ENCODE assay signal across 16 cellular contexts in genomic region chr5:40547994-40548575, GRCh38.
"Had no signal": no experiment of that assay in that cellular context is flagged by ENCODE, and none has a peak within 500 bp of the region (broad histone marks: within the 10 kb centered on the region; RNA-seq: fewer than 3 reads in every experiment).

No MANE protein-coding gene starts in this region.

- H3K4me3 ChIP-seq: esophagus muscularis mucosa, lung, smooth muscle cell, upper lobe of right lung had no signal

- H3K27me3 ChIP-seq: esophagus muscularis mucosa, upper lobe of right lung had no signal

- H3K36me3 ChIP-seq: esophagus muscularis mucosa, upper lobe of right lung had no signal

- ATAC-seq: activated naive CD4-positive, alpha-beta T cell treated with anti-CD3 and anti-CD28 coated beads, Interleukin-2, amount 50 U/mL, for 72 hours; stimulated activated memory B cell treated with anti-CD40 and anti-IgM and Interleukin-4, amounts not matched to agents 10 μg/mL and 1 μg/mL and 100 μg/mL, for 72 hours; WTC11 had no signal

- H3K9me3 ChIP-seq: esophagus muscularis mucosa, upper lobe of right lung had no signal

- H3K27ac ChIP-seq: esophagus muscularis mucosa, upper lobe of right lung had no signal

- DNase-seq: activated CD4-positive, alpha-beta memory T cell treated with anti-CD3 and anti-CD28 coated beads for 36 hours; activated CD4-positive, alpha-beta T cell treated with anti-CD3 and anti-CD28 coated beads for 36 hours; activated gamma-delta T cell treated with Interleukin-2 at 50 U/mL for 16 hours; activated T-cell treated with anti-CD3 and anti-CD28 coated beads for 4 hours; amniotic stem cell; dermis blood vessel endothelial cell; effector memory CD4-positive, alpha-beta T cell; midbrain; stimulated activated CD4-positive, alpha-beta T cell treated with anti-CD3 and anti-CD28 coated beads, Interleukin-4, amount 100 ng/mL, for 4 hours; upper lobe of right lung had no signal

- H3K4me2 ChIP-seq: smooth muscle cell had no signal
